9 cellular contexts compared by ENCODE assay signal in the genomic region with DNA sequence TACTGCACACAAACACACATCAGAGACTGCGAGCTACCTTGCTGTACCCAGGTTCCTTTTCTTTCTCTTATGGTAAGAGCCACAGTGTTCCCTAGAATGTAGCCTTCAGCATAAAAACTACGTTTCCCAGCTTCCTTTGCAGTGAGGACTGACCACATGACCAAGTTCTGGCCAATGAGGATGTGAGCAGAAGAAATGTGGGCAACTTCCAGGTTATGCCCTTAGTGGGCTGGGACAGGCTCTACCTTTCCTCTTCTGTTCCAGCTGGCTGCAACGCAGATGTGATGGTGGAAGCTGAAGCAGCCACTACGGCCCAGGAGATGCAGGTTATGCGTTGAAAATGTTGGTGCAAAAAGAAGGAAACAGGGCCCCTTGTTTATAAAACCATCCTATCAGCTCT. TPM values are rescaled to one million over a fixed set of nuclear protein-coding genes. Genes with fewer than 3 reads are reported as not detected.
DNase-seq lines count a peak whose midpoint lies in the region; ATAC-seq and TF ChIP-seq lines count a peak whose summit lies in the region.
"Had no signal": no experiment of that assay in that cellular context is flagged by ENCODE, and none has a peak within 500 bp of the region (broad histone marks: within the 10 kb centered on the region; RNA-seq: fewer than 3 reads in every experiment).

No MANE protein-coding gene starts in this region.

- H3K4me3 ChIP-seq in MM.1S (ENCODE audit: low read length), result no peak overlapping the region
- H3K4me3 ChIP-seq in suprapubic skin, result no peak overlapping the region

- no peak overlapping the region for H3K27ac ChIP-seq in MM.1S (ENCODE audit: low read length)
- H3K27ac ChIP-seq in suprapubic skin, result no peak overlapping the region

- no peaks in the 10 kb centered on the region for H3K9me3 Mint-ChIP-seq in activated naive CD4-positive, alpha-beta T cell treated with anti-CD3 and anti-CD28 coated beads for 36 hours
- no peaks in the 10 kb centered on the region for H3K9me3 Mint-ChIP-seq in activated CD8-positive, alpha-beta T cell treated with anti-CD3 and anti-CD28 coated beads, Interleukin-2, amount 10 ng/mL, durations not matched to agents 7 days and 5 days (ENCODE audit: insufficient read depth)
- H3K9me3 Mint-ChIP-seq in memory B cell (no peaks in the 10 kb centered on the region), glutamatergic neuron (ENCODE audit: unreplicated experiment) (peaks cover 1% of the 10 kb centered on the region)

- CTCF ChIA-PET in activated naive CD4-positive, alpha-beta T cell treated with anti-CD3 and anti-CD28 coated beads for 36 hours (lab: Charles Lee), result no interaction called here
- CTCF ChIA-PET in activated CD8-positive, alpha-beta T cell treated with anti-CD3 and anti-CD28 coated beads, Interleukin-2, amount 10 ng/mL, durations not matched to agents 7 days and 5 days (lab: Charles Lee), result interaction anchor here (1.3 kb wide), 1 partner anchor 60 kb away, joined by 8 read pairs; no protein-coding TSS in a partner anchor

- H3F3A ChIP-seq in MM.1S (ENCODE audit: insufficient read depth, low read length), result no peaks in the 10 kb centered on the region

- H3K4me2 ChIP-seq in MM.1S (ENCODE audit: low read depth, low read length), result no peak overlapping the region

- DNase-seq in activated naive CD4-positive, alpha-beta T cell treated with anti-CD3 and anti-CD28 coated beads for 36 hours, result peak; percentile 15
- no peak for DNase-seq in activated naive CD4-positive, alpha-beta T cell treated with Interleukin-2 at 50 U/mL for 16 hours
- DNase-seq in MM.1S (peak; percentile 16), memory B cell (ENCODE audit: low spot score in 2 of 2) (no peak), suprapubic skin (ENCODE audit: low spot score in 2 of 2) (no peak), glutamatergic neuron (no peak)
- DNase-seq in activated CD8-positive, alpha-beta T cell treated with anti-CD3 and anti-CD28 coated beads, Interleukin-2, amount 10 ng/mL, durations not matched to agents 7 days and 5 days, result peak; percentile 29

- no peak overlapping the region for H2AFZ ChIP-seq in MM.1S (ENCODE audit: low read length)

- H3K27me3 ChIP-seq in MM.1S (replicated peaks; ENCODE audit: insufficient read depth, low read length) (no peaks in the 10 kb centered on the region), suprapubic skin (no peaks in the 10 kb centered on the region)

- H3K9me2 ChIP-seq in MM.1S (replicated peaks; ENCODE audit: insufficient read depth, low read length), result no peaks in the 10 kb centered on the region

- no peaks in the 10 kb centered on the region for H3K27me3 Mint-ChIP-seq in activated naive CD4-positive, alpha-beta T cell treated with anti-CD3 and anti-CD28 coated beads for 36 hours (ENCODE audit: low read depth)
- H3K27me3 Mint-ChIP-seq in activated CD8-positive, alpha-beta T cell treated with anti-CD3 and anti-CD28 coated beads, Interleukin-2, amount 10 ng/mL, durations not matched to agents 7 days and 5 days (ENCODE audit: low read depth), result no peaks in the 10 kb centered on the region
- H3K27me3 Mint-ChIP-seq in memory B cell (no peaks in the 10 kb centered on the region), glutamatergic neuron (ENCODE audit: unreplicated experiment) (peaks cover 3% of the 10 kb centered on the region)

- POLR2A ChIA-PET in activated CD8-positive, alpha-beta T cell treated with anti-CD3 and anti-CD28 coated beads, Interleukin-2, amount 10 ng/mL, durations not matched to agents 7 days and 5 days (lab: Charles Lee), result no interaction called here

- no peak for TF ChIP-seq CTCF in MM.1S (IDR thresholded peaks at IDR 0.05; ENCODE audit: low read length)
- TF ChIP-seq CTCF in suprapubic skin (IDR thresholded peaks at IDR 0.05), result no peak
- no peak for TF ChIP-seq CTCF in glutamatergic neuron (IDR thresholded peaks at IDR 0.05; ENCODE audit: partially characterized antibody, unreplicated experiment)

- no peaks in the 10 kb centered on the region for H3K9me3 ChIP-seq in MM.1S (replicated peaks; ENCODE audit: insufficient read depth, low read length)
- H3K9me3 ChIP-seq in suprapubic skin, result no peaks in the 10 kb centered on the region

- TF ChIP-seq POLR2A in suprapubic skin (IDR thresholded peaks at IDR 0.05), result no peak

- no peak overlapping the region for H3K9ac ChIP-seq in MM.1S (ENCODE audit: low read length)

- no peaks in the 10 kb centered on the region for H3K36me3 ChIP-seq in MM.1S (replicated peaks; ENCODE audit: insufficient read depth, low read length)
- peaks cover 98% of the 10 kb centered on the region for H3K36me3 ChIP-seq in suprapubic skin

- H4K20me1 ChIP-seq in MM.1S (ENCODE audit: insufficient read depth, low read length), result no peaks in the 10 kb centered on the region

- no peak for TF ChIP-seq EP300 in suprapubic skin (IDR thresholded peaks at IDR 0.05)

- WGBS in suprapubic skin, result 73% methylated on average over 5 of the region's 5 CpGs

- peaks cover 5% of the 10 kb centered on the region; the same call in 1 of the 2 replicates for H3K79me2 ChIP-seq in MM.1S (ENCODE audit: low read length)

- H3K4me3 Mint-ChIP-seq in activated naive CD4-positive, alpha-beta T cell treated with anti-CD3 and anti-CD28 coated beads for 36 hours, result no peak overlapping the region
- no peak overlapping the region for H3K4me3 Mint-ChIP-seq in activated CD8-positive, alpha-beta T cell treated with anti-CD3 and anti-CD28 coated beads, Interleukin-2, amount 10 ng/mL, durations not matched to agents 7 days and 5 days
- H3K4me3 Mint-ChIP-seq in memory B cell (no peak overlapping the region), glutamatergic neuron (ENCODE audit: unreplicated experiment) (no peak overlapping the region)

- H3K27ac Mint-ChIP-seq in activated naive CD4-positive, alpha-beta T cell treated with anti-CD3 and anti-CD28 coated beads for 36 hours, result no peak overlapping the region
- no peak overlapping the region for H3K27ac Mint-ChIP-seq in activated CD8-positive, alpha-beta T cell treated with anti-CD3 and anti-CD28 coated beads, Interleukin-2, amount 10 ng/mL, durations not matched to agents 7 days and 5 days
- H3K27ac Mint-ChIP-seq in memory B cell (no peak overlapping the region), glutamatergic neuron (ENCODE audit: unreplicated experiment) (no peak overlapping the region)

- intact Hi-C loops in activated naive CD4-positive, alpha-beta T cell treated with anti-CD3 and anti-CD28 coated beads for 36 hours (cut with micrococcal nuclease), result no loop called here

- H3K36me3 Mint-ChIP-seq in activated naive CD4-positive, alpha-beta T cell treated with anti-CD3 and anti-CD28 coated beads for 36 hours (ENCODE audit: low read depth), result peaks cover 22% of the 10 kb centered on the region
- peaks cover 56% of the 10 kb centered on the region for H3K36me3 Mint-ChIP-seq in activated CD8-positive, alpha-beta T cell treated with anti-CD3 and anti-CD28 coated beads, Interleukin-2, amount 10 ng/mL, durations not matched to agents 7 days and 5 days (ENCODE audit: low read depth)
- peaks cover 41% of the 10 kb centered on the region for H3K36me3 Mint-ChIP-seq in memory B cell
- peaks cover 4% of the 10 kb centered on the region for H3K36me3 Mint-ChIP-seq in glutamatergic neuron (ENCODE audit: unreplicated experiment)

- no peaks in the 10 kb centered on the region for H3K4me1 Mint-ChIP-seq in activated naive CD4-positive, alpha-beta T cell treated with anti-CD3 and anti-CD28 coated beads for 36 hours (ENCODE audit: low read depth)
- peaks cover 14% of the 10 kb centered on the region for H3K4me1 Mint-ChIP-seq in activated CD8-positive, alpha-beta T cell treated with anti-CD3 and anti-CD28 coated beads, Interleukin-2, amount 10 ng/mL, durations not matched to agents 7 days and 5 days (ENCODE audit: low read depth)
- H3K4me1 Mint-ChIP-seq in memory B cell, result no peaks in the 10 kb centered on the region
- no peaks in the 10 kb centered on the region for H3K4me1 Mint-ChIP-seq in glutamatergic neuron (ENCODE audit: low read depth, unreplicated experiment)

- ATAC-seq in activated CD8-positive, alpha-beta T cell treated with anti-CD3 and anti-CD28 coated beads, Interleukin-2, amount 10 ng/mL, durations not matched to agents 7 days and 5 days, result no peak
- peak; percentile 68 for ATAC-seq in memory B cell (ENCODE audit: low read depth)
- ATAC-seq in HG02623 (IDR thresholded peaks at IDR 0.05; ENCODE audit: unreplicated experiment), result no peak

- H3K4me1 ChIP-seq in MM.1S (ENCODE audit: low read length), result no peaks in the 10 kb centered on the region
- H3K4me1 ChIP-seq in suprapubic skin, result no peaks in the 10 kb centered on the region

RNA-seq across cellular contexts. Expression of a gene that starts 27.5 kb away (rescaled TPM):
- total RNA-seq in activated naive CD4-positive, alpha-beta T cell treated with anti-CD3 and anti-CD28 coated beads for 36 hours, result 10 to 100 TPM; 45.7 to 54.3 TPM
- 10 to 100 TPM; 67.7 to 74.8 TPM for total RNA-seq in activated CD8-positive, alpha-beta T cell treated with anti-CD3 and anti-CD28 coated beads, Interleukin-2, amount 10 ng/mL, durations not matched to agents 7 days and 5 days
- total RNA-seq in suprapubic skin, result 10 to 100 TPM; 21.8 to 53.6 (median 35.8) TPM
- total RNA-seq in glutamatergic neuron (ENCODE audit: unreplicated experiment), result 44.5 TPM

RNA-seq across cellular contexts. Expression of a gene that starts 28.1 kb away (rescaled TPM):
- 10 to 100 TPM; 13.1 to 13.6 TPM for total RNA-seq in activated naive CD4-positive, alpha-beta T cell treated with anti-CD3 and anti-CD28 coated beads for 36 hours
- total RNA-seq in activated CD8-positive, alpha-beta T cell treated with anti-CD3 and anti-CD28 coated beads, Interleukin-2, amount 10 ng/mL, durations not matched to agents 7 days and 5 days, result 1 to 10 TPM; 8.3 to 9.0 TPM
- total RNA-seq in suprapubic skin (10 to 100 TPM in 2 of 4 donors, 1 to 10 TPM in 2; 8.5 to 18.5 (median 12.2) TPM), glutamatergic neuron (ENCODE audit: unreplicated experiment) (13.4 TPM)

RNA-seq across cellular contexts. Expression of a gene that starts 36.7 kb away (rescaled TPM):
- not detected for total RNA-seq in activated naive CD4-positive, alpha-beta T cell treated with anti-CD3 and anti-CD28 coated beads for 36 hours
- not detected for total RNA-seq in activated CD8-positive, alpha-beta T cell treated with anti-CD3 and anti-CD28 coated beads, Interleukin-2, amount 10 ng/mL, durations not matched to agents 7 days and 5 days
- under 1 TPM in 1 of 4 donors, not detected in 3; 0.30 TPM for total RNA-seq in suprapubic skin
- total RNA-seq in glutamatergic neuron (ENCODE audit: unreplicated experiment), result not detected
- total RNA-seq: T-helper 1 cell treated with Interleukin-12 subunit alpha and Interleukin-12 subunit beta and Interleukin-4 antibody, amounts not matched to agents 30 ng/mL and 1 ng/mL, for 36 hours had no signal

Comparison
In these comparisons a context has a peak if more than half of its experiments do, and no peak if none do; other contexts are left out.
1. DNase-seq: peak in activated naive CD4-positive, alpha-beta T cell treated with anti-CD3 and anti-CD28 coated beads for 36 hours (single experiment), MM.1S (single experiment) and activated CD8-positive, alpha-beta T cell treated with anti-CD3 and anti-CD28 coated beads, Interleukin-2, amount 10 ng/mL, durations not matched to agents 7 days and 5 days (single experiment); none in activated naive CD4-positive, alpha-beta T cell treated with Interleukin-2 at 50 U/mL for 16 hours (single experiment), memory B cell (0 of 2), suprapubic skin (0 of 2) and glutamatergic neuron (single experiment).